Comparison of ENCODE assay signal across 19 cellular contexts in genomic region chr2:165898381-165898780, GRCh38. TPM values are rescaled to one million over a fixed set of nuclear protein-coding genes. Genes with fewer than 3 reads are reported as not detected.
DNase-seq lines count a peak whose midpoint lies in the region; ATAC-seq and TF ChIP-seq lines count a peak whose summit lies in the region.
"Had no signal": no experiment of that assay in that cellular context is flagged by ENCODE, and none has a peak within 500 bp of the region (broad histone marks: within the 10 kb centered on the region; RNA-seq: fewer than 3 reads in every experiment).

No MANE protein-coding gene starts in this region.

- H3K4me3 ChIP-seq in dorsolateral prefrontal cortex = no peak overlapping the region
- H3K4me3 ChIP-seq: MG63, sigmoid colon had no signal

- no peaks in the 10 kb centered on the region for H3K27me3 ChIP-seq in dorsolateral prefrontal cortex
- H3K27me3 ChIP-seq: MG63, sigmoid colon had no signal

- H3K36me3 Mint-ChIP-seq in IgD-negative memory B cell (peaks cover 22% of the 10 kb centered on the region), T-helper 17 cell (ENCODE audit: low read depth) (peaks cover 26% of the 10 kb centered on the region)

- H3K27me3 Mint-ChIP-seq in IgD-negative memory B cell = no peaks in the 10 kb centered on the region
- no peaks in the 10 kb centered on the region for H3K27me3 Mint-ChIP-seq in T-helper 17 cell
- H3K27me3 Mint-ChIP-seq: activated CD4-positive, alpha-beta T cell treated with anti-CD3 and anti-CD28 coated beads, Interleukin-2, amount 10 ng/mL, durations not matched to agents 24 days and 14 days; activated naive CD8-positive, alpha-beta T cell treated with anti-CD3 and anti-CD28 coated beads for 36 hours had no signal

- intact Hi-C loops in dorsolateral prefrontal cortex (cut with DNase I) = no loop called here

- H3K27ac ChIP-seq in dorsolateral prefrontal cortex = no peak overlapping the region
- H3K27ac ChIP-seq: sigmoid colon had no signal

- peaks cover 4 to 26% (median 12%) of the 10 kb centered on the region in 3 donors for H3K4me1 Mint-ChIP-seq in IgD-negative memory B cell
- peaks cover 13% of the 10 kb centered on the region for H3K4me1 Mint-ChIP-seq in T-helper 17 cell

- H3K4me3 Mint-ChIP-seq in IgD-negative memory B cell (no peak overlapping the region), T-helper 17 cell (no peak overlapping the region)
- H3K4me3 Mint-ChIP-seq: activated CD4-positive, alpha-beta T cell treated with anti-CD3 and anti-CD28 coated beads, Interleukin-2, amount 10 ng/mL, durations not matched to agents 24 days and 14 days; activated naive CD8-positive, alpha-beta T cell treated with anti-CD3 and anti-CD28 coated beads for 36 hours; immature natural killer cell; T-helper 2 cell treated with Interferon-gamma antibody and Interleukin-4, amounts not matched to agents 5 μg/mL and 100 μg/mL, for 36 hours had no signal

- no peak for ATAC-seq in T-helper 17 cell

- DNase-seq in AML-193 (lab: John Stamatoyannopoulos, UW) (peak; percentile 51 to 58), T-helper 17 cell (no peak), iris pigment epithelial cell (ENCODE audit: low read depth) (peak; percentile 52), NAMALWA (ENCODE audit: low spot score) (no peak), dorsolateral prefrontal cortex (no peak), cerebellum (ENCODE audit: low spot score) (no peak)
- no peak for DNase-seq in activated CD4-positive, alpha-beta T cell treated with anti-CD3 and anti-CD28 coated beads for 4 hours
- DNase-seq: activated CD4-positive, alpha-beta T cell treated with anti-CD3 and anti-CD28 coated beads, Interleukin-2, amount 10 ng/mL, durations not matched to agents 24 days and 14 days; activated naive CD8-positive, alpha-beta T cell treated with anti-CD3 and anti-CD28 coated beads for 36 hours; activated T-cell treated with anti-CD3 and anti-CD28 coated beads, Interleukin-2, amount 50 U/mL, for 1 hour; caudate nucleus; immature natural killer cell; mesendoderm; MG63; sigmoid colon; stimulated activated CD4-positive, alpha-beta T cell treated with anti-CD3 and anti-CD28 coated beads, Interleukin-2, amount 100 ng/mL, for 48 hours; stimulated activated CD8-positive, alpha-beta memory T cell treated with anti-CD3 and anti-CD28 coated beads, Interleukin-4, amount 100 ng/mL, for 48 hours had no signal

- no peaks in the 10 kb centered on the region for H3K9me3 ChIP-seq in T-helper 17 cell (ENCODE audit: control insufficient read depth, low read length, poor library complexity, severe bottlenecking)
- H3K9me3 ChIP-seq: MG63, sigmoid colon had no signal

- no peak for TF ChIP-seq CTCF in dorsolateral prefrontal cortex (IDR thresholded peaks at IDR 0.05 in 54 of 56, conservative IDR thresholded peaks at IDR 0.05 in 2 of 56; ENCODE audit: low read depth in 1 of 56, partially characterized antibody in 56 of 56)

- peak overlapping the region in 2 of 3 donors; percentile 69 to 72 for H3K27ac Mint-ChIP-seq in IgD-negative memory B cell
- peak overlapping the region; percentile 59 for H3K27ac Mint-ChIP-seq in T-helper 17 cell
- H3K27ac Mint-ChIP-seq: activated CD4-positive, alpha-beta T cell treated with anti-CD3 and anti-CD28 coated beads, Interleukin-2, amount 10 ng/mL, durations not matched to agents 24 days and 14 days; activated naive CD8-positive, alpha-beta T cell treated with anti-CD3 and anti-CD28 coated beads for 36 hours; T-helper 2 cell treated with Interferon-gamma antibody and Interleukin-4, amounts not matched to agents 5 μg/mL and 100 μg/mL, for 36 hours had no signal

- no peaks in the 10 kb centered on the region for H3K9me3 Mint-ChIP-seq in IgD-negative memory B cell
- H3K9me3 Mint-ChIP-seq: activated naive CD8-positive, alpha-beta T cell treated with anti-CD3 and anti-CD28 coated beads for 36 hours; immature natural killer cell; T-helper 2 cell treated with Interferon-gamma antibody and Interleukin-4, amounts not matched to agents 5 μg/mL and 100 μg/mL, for 36 hours had no signal

RNA-seq across cellular contexts. Expression of gene TTC21B, which starts 55.2 kb away (rescaled TPM):
- 5.5 TPM for polyA plus RNA-seq in IgD-negative memory B cell
- total RNA-seq in T-helper 17 cell (10 to 100 TPM; 20.8 to 25.0 TPM), dorsolateral prefrontal cortex (10 to 100 TPM; 28.3 to 65.2 (median 47.2) TPM), cerebellum (73.6 TPM)

Comparison
In these comparisons a context has a peak if more than half of its experiments do, and no peak if none do; other contexts are left out.
1. DNase-seq: peak in AML-193 (2 of 2) and iris pigment epithelial cell (single experiment); none in T-helper 17 cell (0 of 3), activated CD4-positive, alpha-beta T cell treated with anti-CD3 and anti-CD28 coated beads for 4 hours (0 of 2), NAMALWA (single experiment), dorsolateral prefrontal cortex (0 of 10) and cerebellum (single experiment).